Comparison of ENCODE assay signal across 4 cellular contexts in genomic region chr12:79210403-79210802, GRCh38.
DNase-seq lines count a peak whose midpoint lies in the region; ATAC-seq, FAIRE-seq and TF ChIP-seq lines count a peak whose summit lies in the region.
"Not testable (repeated sequence)": the region's sequence is repeated elsewhere in the genome, so short reads cannot be mapped to it uniquely, and the experiment has no call there.

No MANE protein-coding gene starts in this region.

- peaks cover 31% of the 10 kb centered on the region for H3K4me1 ChIP-seq in A549
- not testable (repeated sequence) for H3K4me1 ChIP-seq in HEK293 (ENCODE audit: control insufficient read depth, insufficient read depth, low read length)

- POLR2A ChIA-PET in A549 (lab: Yijun Ruan, JAX); HEK293 (lab: Yijun Ruan, JAX); WTC11 (lab: Charles Lee): not testable (repeated sequence)

- H3K4me2 ChIP-seq in A549, result not testable (repeated sequence)

- not testable (repeated sequence) for H3K27me3 Mint-ChIP-seq in WTC11 (ENCODE audit: low read depth)

- not testable (repeated sequence) for H3K9me3 ChIP-seq in A549; HEK293 (ENCODE audit: control insufficient read depth, insufficient read depth, low read depth, low read length)

- not testable (repeated sequence) for TF ChIP-seq POLR2A in A549 (IDR thresholded peaks at IDR 0.05; ENCODE audit: low read length)

- not testable (repeated sequence) for H3K4me1 Mint-ChIP-seq in WTC11

- not testable (repeated sequence) for TF ChIP-seq EP300 in A549 (IDR thresholded peaks at IDR 0.05)

- TF ChIP-seq CTCF in A549 (IDR thresholded peaks at IDR 0.05); HEK293 (tag by site-specific recombination; IDR thresholded peaks at IDR 0.05); WTC11 (IDR thresholded peaks at IDR 0.05): not testable (repeated sequence)

- DNase-seq in A549 (ENCODE audit: low read depth in 1 of 2, low spot score in 1 of 2); WTC11 (ENCODE audit: low spot score): not testable (repeated sequence)

- FAIRE-seq in A549 (lab: Jason Lieb, UNC), result not testable (repeated sequence)

- not testable (repeated sequence) for H3K4me3 Mint-ChIP-seq in WTC11

- CTCF ChIA-PET in A549 (lab: Yijun Ruan, JAX); HEK293 (lab: Yijun Ruan, JAX); WTC11 (lab: Charles Lee): not testable (repeated sequence)

- H3K27ac ChIP-seq in A549; HEK293 (ENCODE audit: extremely low read depth, low read depth, low read length): not testable (repeated sequence)

- not testable (repeated sequence) for H3K27ac Mint-ChIP-seq in WTC11

- not testable (repeated sequence) for H3K4me3 ChIP-seq in A549; HEK293 (ENCODE audit: low read depth, low read length)

- H3K36me3 Mint-ChIP-seq in WTC11, result peaks cover 14% of the 10 kb centered on the region

- ATAC-seq in A549, SK-N-SH treated with all-trans-retinoic acid at 6 μM for 48 hours, WTC11: not testable (repeated sequence)

- WGBS in A549 (ENCODE audit: missing lambda C conversion rate), result 85% methylated on average over 3 of the region's 3 CpGs

- not testable (repeated sequence) for H3K36me3 ChIP-seq in HEK293 (ENCODE audit: control insufficient read depth in 2 of 2, insufficient read depth in 1 of 2, low read length in 2 of 2)

- H3K9me3 Mint-ChIP-seq in WTC11, result peaks cover 16% of the 10 kb centered on the region

- not testable (repeated sequence) for TF ChIP-seq RAD21 in A549 (conservative IDR thresholded peaks at IDR 0.05 in 1 of 2, IDR thresholded peaks at IDR 0.05 in 1 of 2)

TF ChIP-seq in A549, 52 proteins besides CTCF, POLR2A, EP300 and RAD21:
- 0 out of 2 replicates have a peak, but pooled peaks have one; percentile 54 for TF ChIP-seq KDM1A (IDR thresholded peaks at IDR 0.05; ENCODE audit: low read depth)
- 0 out of 2 replicates have a peak, but pooled peaks have one; percentile 24 for TF ChIP-seq HDAC2 (IDR thresholded peaks at IDR 0.05)

TF ChIP-seq in HEK293, 187 proteins besides CTCF, POLR2A, EP300 and RAD21:
- TF ChIP-seq ZNF146 (tag by site-specific recombination; IDR thresholded peaks at IDR 0.05), result 0 out of 2 replicates have a peak, but pooled peaks have one; percentile 9
TF ChIP-seq in HEK293: peak in this region for 1; not testable (repeated sequence) for 186.

TF ChIP-seq in SK-N-SH treated with all-trans-retinoic acid at 6 μM for 48 hours, 23 proteins besides CTCF, POLR2A, EP300 and RAD21:
- peak; percentile 94 for TF ChIP-seq ZNF8 (CRISPR knock-in tag; IDR thresholded peaks at IDR 0.05)

TF ChIP-seq in WTC11, 78 proteins besides CTCF, POLR2A, EP300 and RAD21:
- TF ChIP-seq GTF2I (CRISPR knock-in tag; conservative IDR thresholded peaks at IDR 0.05), result 0 out of 2 replicates have a peak, but pooled peaks have one; percentile 72
